8 cellular contexts compared by ENCODE assay signal in genomic region chr2:47437287-47437686, GRCh38. TPM values are rescaled to one million over a fixed set of nuclear protein-coding genes. Genes with fewer than 3 reads are reported as not detected.
DNase-seq lines count a peak whose midpoint lies in the region; ATAC-seq and TF ChIP-seq lines count a peak whose summit lies in the region.

No MANE protein-coding gene starts in this region.

- H3K4me1 ChIP-seq in BE2C, result no peaks in the 10 kb centered on the region
- H3K4me1 ChIP-seq in body of pancreas, result no peaks in the 10 kb centered on the region
- no peaks in the 10 kb centered on the region for H3K4me1 ChIP-seq in right lobe of liver
- no peaks in the 10 kb centered on the region for H3K4me1 ChIP-seq in spleen

- TF ChIP-seq POLR2A in body of pancreas (IDR thresholded peaks at IDR 0.05) (no peak), right lobe of liver (IDR thresholded peaks at IDR 0.05) (no peak), spleen (IDR thresholded peaks at IDR 0.05) (no peak)

- no peak overlapping the region for H3K27ac ChIP-seq in body of pancreas
- H3K27ac ChIP-seq in right lobe of liver, result no peak overlapping the region
- no peak overlapping the region for H3K27ac ChIP-seq in spleen

- H3K9me3 ChIP-seq in BE2C (no peaks in the 10 kb centered on the region), body of pancreas (no peaks in the 10 kb centered on the region), right lobe of liver (no peaks in the 10 kb centered on the region), spleen (no peaks in the 10 kb centered on the region)

- ATAC-seq in body of pancreas, result peak; percentile 35
- peak; percentile 73 to 80 (median 76) for ATAC-seq in right lobe of liver
- no peak for ATAC-seq in HG03196 (IDR thresholded peaks at IDR 0.05; ENCODE audit: unreplicated experiment)
- ATAC-seq in HG03571 (IDR thresholded peaks at IDR 0.05; ENCODE audit: unreplicated experiment), result no peak

- H3K4me3 ChIP-seq in BE2C (ENCODE audit: low read depth, low read length) (no peak overlapping the region), body of pancreas (no peak overlapping the region), right lobe of liver (no peak overlapping the region), spleen (no peak overlapping the region)

- intact Hi-C loops in body of pancreas (cut with DNase I) (loop anchor here (5.0 kb wide), 1 partner anchor 330 kb away; no protein-coding TSS in a partner anchor), right lobe of liver (cut with DNase I) (no loop called here), spleen (cut with DNase I; ENCODE audit: low total_unique reads) (loop anchor here (5.0 kb wide), 2 partner anchors 330 to 670 kb away; no protein-coding TSS in a partner anchor)

- no peak for DNase-seq in BE2C
- DNase-seq in HT-29 (ENCODE audit: low spot score), result peak; percentile 50
- peak in 1 of 4 donors; percentile 6 for DNase-seq in body of pancreas
- DNase-seq in right lobe of liver, result no peak
- DNase-seq in KG1 (lab: John Stamatoyannopoulos, UW), result no peak
- DNase-seq in spleen, result no peak

- H3K36me3 ChIP-seq in BE2C, result peaks cover 22% of the 10 kb centered on the region
- H3K36me3 ChIP-seq in body of pancreas (replicated peaks in 1 of 2; ENCODE audit: insufficient read depth in 1 of 2, low read depth in 2 of 2), result no peaks in the 10 kb centered on the region
- H3K36me3 ChIP-seq in right lobe of liver, result no peaks in the 10 kb centered on the region
- peaks cover 0 to 14% (median 0%) of the 10 kb centered on the region in 6 donors for H3K36me3 ChIP-seq in spleen

- 30 to 34% methylated on average over 4 of the region's 4 CpGs for WGBS in body of pancreas, 2 donors
- 27% methylated on average over 4 of the region's 4 CpGs for WGBS in right lobe of liver (ENCODE audit: insufficient coverage, low coverage, low lambda C conversion rate, missing lambda C conversion rate)
- 43 to 67% (median 63%) methylated on average over 4 of the region's 4 CpGs for whole genome bisulfite sequencing in spleen, 5 donors

- peak; percentile 49 for TF ChIP-seq CTCF in BE2C (IDR thresholded peaks at IDR 0.05; ENCODE audit: low read depth, low read length)
- TF ChIP-seq CTCF in body of pancreas (IDR thresholded peaks at IDR 0.05), result peak in 6 of 7 experiments; percentile 25 to 46 (median 44)
- peak; percentile 46 to 64 (median 58) for TF ChIP-seq CTCF in right lobe of liver (IDR thresholded peaks at IDR 0.05)
- peak in 5 of 11 experiments; percentile 17 to 48 (median 28) for TF ChIP-seq CTCF in spleen (IDR thresholded peaks at IDR 0.05 in 8 of 11, conservative IDR thresholded peaks at IDR 0.05 in 3 of 11)

- no peaks in the 10 kb centered on the region for H3K27me3 ChIP-seq in BE2C
- H3K27me3 ChIP-seq in body of pancreas, result no peaks in the 10 kb centered on the region
- no peaks in the 10 kb centered on the region for H3K27me3 ChIP-seq in right lobe of liver
- no peaks in the 10 kb centered on the region for H3K27me3 ChIP-seq in spleen (replicated peaks in 1 of 7)

RNA-seq across cellular contexts. Expression of gene MSH2, which starts 34.3 kb away (rescaled TPM):
- polyA plus RNA-seq in BE2C (2012; ENCODE audit: insufficient read depth, insufficient read length, low read depth), result 19.9 TPM
- 36.4 and 38.2 TPM in 2 replicates for total RNA-seq in HT-29 (2014; rRNA removed; shearing (Covaris generic))
- 1 to 10 TPM; 9.9 TPM for total RNA-seq in body of pancreas
- 1 to 10 TPM; 3.2 to 7.0 (median 5.2) TPM for total RNA-seq in right lobe of liver
- total RNA-seq in spleen, result 10 to 100 TPM; 14.8 to 19.4 (median 16.3) TPM
- polyA plus RNA-seq in spleen, result 10 to 100 TPM in 2 of 3 donors, 1 to 10 TPM in 1; 7.1 to 12.1 (median 11.5) TPM

Comparison
In these comparisons a context has a peak if more than half of its experiments do, and no peak if none do; other contexts are left out.
1. ATAC-seq: peak in body of pancreas (single experiment) and right lobe of liver (4 of 4); none in HG03196 (single experiment) and HG03571 (single experiment).
2. intact Hi-C loops: an anchor here in body of pancreas (5.0 kb wide) and spleen (5.0 kb wide); none called in right lobe of liver.